ENCODE assay signal across 8 cellular contexts in genomic region chr5:151770383-151771258, GRCh38. TPM values are rescaled to one million over a fixed set of nuclear protein-coding genes. Genes with fewer than 3 reads are reported as not detected.
DNase-seq lines count a peak whose midpoint lies in the region; ATAC-seq and TF ChIP-seq lines count a peak whose summit lies in the region.

No MANE protein-coding gene starts in this region.

- no peak for DNase-seq in CD4-positive, CD25-positive, alpha-beta regulatory T cell
- DNase-seq in NCI-H446 treated with DMSO at 0.1 percent for 48 hours (lab: John Stamatoyannopoulos, UW), result peak; percentile 46
- peak; percentile 37 for DNase-seq in amniotic stem cell (lab: John Stamatoyannopoulos, UW)
- peak; percentile 82 for DNase-seq in left ventricle myocardium inferior
- DNase-seq in prostate gland (ENCODE audit: low spot score), result peak; percentile 36
- DNase-seq in SIG-M5 (lab: John Stamatoyannopoulos, UW), result no peak

- no peaks in the 10 kb centered on the region for H3K27me3 ChIP-seq in CD4-positive, CD25-positive, alpha-beta regulatory T cell (ENCODE audit: control insufficient read depth, insufficient read depth, low read length)
- no peaks in the 10 kb centered on the region for H3K27me3 ChIP-seq in left ventricle myocardium inferior (ENCODE audit: low read depth)
- no peaks in the 10 kb centered on the region for H3K27me3 ChIP-seq in prostate gland (replicated peaks; ENCODE audit: insufficient read depth)

- TF ChIP-seq CTCF in left ventricle myocardium inferior (IDR thresholded peaks at IDR 0.05; ENCODE audit: borderline replicate concordance), result no peak
- TF ChIP-seq CTCF in prostate gland (IDR thresholded peaks at IDR 0.05), result no peak

- H3K27ac ChIP-seq in CD4-positive, CD25-positive, alpha-beta regulatory T cell (ENCODE audit: insufficient read depth, low read length, poor library complexity, severe bottlenecking), result peak overlapping the region; percentile 95
- peak overlapping the region; percentile 99 for H3K27ac ChIP-seq in left ventricle myocardium inferior (replicated peaks)
- peak overlapping the region; percentile 92 to 94 for H3K27ac ChIP-seq in prostate gland

- no peaks in the 10 kb centered on the region for H3K9me3 ChIP-seq in CD4-positive, CD25-positive, alpha-beta regulatory T cell (ENCODE audit: control insufficient read depth in 2 of 2, low read length in 2 of 2)
- H3K9me3 ChIP-seq in left ventricle myocardium inferior (replicated peaks) (no peaks in the 10 kb centered on the region), prostate gland (no peaks in the 10 kb centered on the region)

- no peak overlapping the region for H3K27ac Mint-ChIP-seq in CD4-positive, CD25-positive, alpha-beta regulatory T cell

- peaks cover 7 to 37% (median 27%) of the 10 kb centered on the region in 4 donors for H3K4me1 Mint-ChIP-seq in CD4-positive, CD25-positive, alpha-beta regulatory T cell

- peaks cover 0 to 2% (median 0%) of the 10 kb centered on the region in 7 donors for H3K9me3 Mint-ChIP-seq in CD4-positive, CD25-positive, alpha-beta regulatory T cell

- intact Hi-C loops in left ventricle myocardium inferior (cut with micrococcal nuclease), result no loop called here
- intact Hi-C loops in prostate gland (cut with DNase I), result no loop called here

- no peaks in the 10 kb centered on the region for H3K27me3 Mint-ChIP-seq in CD4-positive, CD25-positive, alpha-beta regulatory T cell

- ATAC-seq in CD4-positive, CD25-positive, alpha-beta regulatory T cell (ENCODE audit: low read depth in 2 of 2), result peak; percentile 5 to 10
- ATAC-seq in GM18867 (IDR thresholded peaks at IDR 0.05; ENCODE audit: unreplicated experiment) (peak; percentile 27), HG03064 (IDR thresholded peaks at IDR 0.05; ENCODE audit: low read depth, unreplicated experiment) (peak; percentile 32)

- H3K4me1 ChIP-seq in CD4-positive, CD25-positive, alpha-beta regulatory T cell (ENCODE audit: control insufficient read depth, insufficient read depth, low read length, poor library complexity, severe bottlenecking), result peaks cover 48% of the 10 kb centered on the region
- H3K4me1 ChIP-seq in left ventricle myocardium inferior (peaks cover 50% of the 10 kb centered on the region), prostate gland (replicated peaks) (peaks cover 7% of the 10 kb centered on the region)

- peak overlapping the region; percentile 62 for H3K4me3 ChIP-seq in CD4-positive, CD25-positive, alpha-beta regulatory T cell (ENCODE audit: low read depth, low read length)
- H3K4me3 ChIP-seq in left ventricle myocardium inferior (peak overlapping the region; percentile 72), prostate gland (peak overlapping the region; percentile 38 to 50)

- 4% methylated on average over 60 of the region's 75 CpGs for WGBS in prostate gland

- TF ChIP-seq POLR2A in prostate gland (IDR thresholded peaks at IDR 0.05), result no peak

- H3K4me3 Mint-ChIP-seq in CD4-positive, CD25-positive, alpha-beta regulatory T cell, result peak overlapping the region in 3 of 4 donors; percentile 34 to 74 (median 70)

- H3K36me3 ChIP-seq in CD4-positive, CD25-positive, alpha-beta regulatory T cell (ENCODE audit: control insufficient read depth, insufficient read depth, low read length), result no peaks in the 10 kb centered on the region
- H3K36me3 ChIP-seq in left ventricle myocardium inferior (no peaks in the 10 kb centered on the region), prostate gland (no peaks in the 10 kb centered on the region)

- H3K36me3 Mint-ChIP-seq in CD4-positive, CD25-positive, alpha-beta regulatory T cell, result peaks cover 9% of the 10 kb centered on the region

RNA-seq across cellular contexts. Expression of gene G3BP1, which starts 1.1 kb away (rescaled TPM):
- 108 TPM for total RNA-seq in CD4-positive, CD25-positive, alpha-beta regulatory T cell
- 100 to 1,000 TPM; 176 to 199 (median 184) TPM for polyA plus RNA-seq in CD4-positive, CD25-positive, alpha-beta regulatory T cell
- total RNA-seq in left ventricle myocardium inferior (95.0 TPM), prostate gland (100 to 1,000 TPM in 1 of 2 donors, 10 to 100 TPM in 1; 98.4 to 119 TPM)

RNA-seq across cellular contexts. Expression of gene ATOX1, which starts 12.2 kb away (rescaled TPM):
- total RNA-seq in CD4-positive, CD25-positive, alpha-beta regulatory T cell, result 19.6 TPM
- 10 to 100 TPM; 70.5 to 98.3 (median 76.7) TPM for polyA plus RNA-seq in CD4-positive, CD25-positive, alpha-beta regulatory T cell
- total RNA-seq in left ventricle myocardium inferior (65.4 TPM), prostate gland (100 to 1,000 TPM in 1 of 2 donors, 10 to 100 TPM in 1; 97.8 to 163 TPM)

Comparison
In these comparisons a context has a peak if more than half of its experiments do, and no peak if none do; other contexts are left out.
1. DNase-seq: peak in NCI-H446 treated with DMSO at 0.1 percent for 48 hours (single experiment), amniotic stem cell (single experiment), left ventricle myocardium inferior (single experiment) and prostate gland (single experiment); none in CD4-positive, CD25-positive, alpha-beta regulatory T cell (0 of 3) and SIG-M5 (single experiment).
2. Peak in every context shown above with its lines, with median percentiles within 50 percentile points of each other: ATAC-seq, H3K27ac ChIP-seq and H3K4me3 ChIP-seq.